16 cellular contexts compared by ENCODE assay signal in genomic region chr20:41277049-41277448, GRCh38. TPM values are rescaled to one million over a fixed set of nuclear protein-coding genes. Genes with fewer than 3 reads are reported as not detected.
DNase-seq lines count a peak whose midpoint lies in the region; ATAC-seq and TF ChIP-seq lines count a peak whose summit lies in the region.
"Had no signal": no experiment of that assay in that cellular context is flagged by ENCODE, and none has a peak within 500 bp of the region (broad histone marks: within the 10 kb centered on the region; RNA-seq: fewer than 3 reads in every experiment).

No MANE protein-coding gene starts in this region.

- H2BK5ac ChIP-seq in mesenchymal stem cell (ENCODE audit: low read depth, low read length, poor library complexity, severe bottlenecking): no peak overlapping the region

- H3K4ac ChIP-seq in mesenchymal stem cell (ENCODE audit: low read depth in 1 of 2, low read length in 2 of 2): no peak overlapping the region

- H3K27ac ChIP-seq in ascending aorta: peak overlapping the region; percentile 71 to 78
- no peak overlapping the region for H3K27ac ChIP-seq in mesenchymal stem cell (ENCODE audit: low read length, poor library complexity, severe bottlenecking)
- H3K27ac ChIP-seq in tibial artery: peak overlapping the region; percentile 60 to 71
- H3K27ac ChIP-seq: KMS-11 had no signal

- no peak overlapping the region for H3K27ac Mint-ChIP-seq in stimulated activated memory B cell treated with anti-CD40 and anti-IgM and Interleukin-4, amounts not matched to agents 10 μg/mL and 1 μg/mL and 100 μg/mL, for 72 hours
- H3K27ac Mint-ChIP-seq: B cell had no signal

- H4K8ac ChIP-seq in mesenchymal stem cell (ENCODE audit: low read length): no peak overlapping the region

- H3K9ac ChIP-seq in adipocyte (ENCODE audit: low read length): peak overlapping the region; percentile 77
- H3K9ac ChIP-seq in mesenchymal stem cell (ENCODE audit: low read length): peak overlapping the region; percentile 61
- H3K9ac ChIP-seq: KMS-11 had no signal

- 88% methylated on average over 1 of the region's 3 CpGs for WGBS in mesenchymal stem cell

- no peak overlapping the region for H2AK5ac ChIP-seq in mesenchymal stem cell (ENCODE audit: low read length, severe bottlenecking)

- no peak overlapping the region for H2BK12ac ChIP-seq in mesenchymal stem cell (ENCODE audit: low read length in 2 of 2)

- peaks cover 5% of the 10 kb centered on the region for H3K36me3 Mint-ChIP-seq in stimulated activated memory B cell treated with anti-CD40 and anti-IgM and Interleukin-4, amounts not matched to agents 10 μg/mL and 1 μg/mL and 100 μg/mL, for 72 hours
- H3K36me3 Mint-ChIP-seq: CD4-positive, CD25-positive, alpha-beta regulatory T cell had no signal

- H2BK120ac ChIP-seq in mesenchymal stem cell (ENCODE audit: low read depth, low read length): no peak overlapping the region

- no peak overlapping the region for H3K4me3 ChIP-seq in adipocyte (ENCODE audit: low read length)
- H3K4me3 ChIP-seq in ascending aorta: no peak overlapping the region
- no peak overlapping the region for H3K4me3 ChIP-seq in mesenchymal stem cell (ENCODE audit: insufficient read depth in 1 of 2, low read depth in 1 of 2, low read length in 2 of 2)
- H3K4me3 ChIP-seq in tibial artery: no peak overlapping the region

- POLR2A ChIA-PET in GM10248 (lab: Yijun Ruan, JAX): no interaction called here

- no peak overlapping the region for H2BK15ac ChIP-seq in mesenchymal stem cell (ENCODE audit: low read depth, poor library complexity, severe bottlenecking)

- H3K4me2 ChIP-seq in mesenchymal stem cell (ENCODE audit: low read length, poor library complexity, severe bottlenecking): no peak overlapping the region
- H3K4me2 ChIP-seq: KMS-11 had no signal

- peaks cover 16% of the 10 kb centered on the region for H3K4me1 Mint-ChIP-seq in stimulated activated memory B cell treated with anti-CD40 and anti-IgM and Interleukin-4, amounts not matched to agents 10 μg/mL and 1 μg/mL and 100 μg/mL, for 72 hours

- H3K4me3 Mint-ChIP-seq in stimulated activated memory B cell treated with anti-CD40 and anti-IgM and Interleukin-4, amounts not matched to agents 10 μg/mL and 1 μg/mL and 100 μg/mL, for 72 hours: no peak overlapping the region
- H3K4me3 Mint-ChIP-seq: B cell; CD4-positive, CD25-positive, alpha-beta regulatory T cell had no signal

- H3K79me1 ChIP-seq in mesenchymal stem cell (replicated peaks; ENCODE audit: low read length, poor library complexity, severe bottlenecking): peaks cover 15% of the 10 kb centered on the region

- no peak overlapping the region for H3K18ac ChIP-seq in mesenchymal stem cell (ENCODE audit: low read depth in 1 of 2, low read length in 2 of 2)

- no peaks in the 10 kb centered on the region for H3K27me3 Mint-ChIP-seq in stimulated activated memory B cell treated with anti-CD40 and anti-IgM and Interleukin-4, amounts not matched to agents 10 μg/mL and 1 μg/mL and 100 μg/mL, for 72 hours
- H3K27me3 Mint-ChIP-seq: B cell had no signal

- no peak overlapping the region for H4K91ac ChIP-seq in mesenchymal stem cell (ENCODE audit: low read length)

- H3K23ac ChIP-seq in mesenchymal stem cell (ENCODE audit: low read length in 2 of 2): no peak overlapping the region

- H3K9me3 ChIP-seq in adipocyte (ENCODE audit: control insufficient read depth, low read length): no peaks in the 10 kb centered on the region
- H3K9me3 ChIP-seq in ascending aorta: no peaks in the 10 kb centered on the region
- no peaks in the 10 kb centered on the region for H3K9me3 ChIP-seq in mesenchymal stem cell (ENCODE audit: control insufficient read depth, low read length)
- no peaks in the 10 kb centered on the region for H3K9me3 ChIP-seq in tibial artery
- H3K9me3 ChIP-seq: Caco-2 had no signal

- no peak overlapping the region for H2AFZ ChIP-seq in mesenchymal stem cell (ENCODE audit: low read depth, low read length)

- no peaks in the 10 kb centered on the region for H3K27me3 ChIP-seq in adipocyte (replicated peaks; ENCODE audit: control insufficient read depth, insufficient read depth, low read length)
- no peaks in the 10 kb centered on the region for H3K27me3 ChIP-seq in ascending aorta
- no peaks in the 10 kb centered on the region for H3K27me3 ChIP-seq in mesenchymal stem cell (ENCODE audit: control insufficient read depth in 1 of 2, insufficient read depth in 1 of 2, low read length in 2 of 2)
- no peaks in the 10 kb centered on the region for H3K27me3 ChIP-seq in tibial artery

- H3K9me3 Mint-ChIP-seq in stimulated activated memory B cell treated with anti-CD40 and anti-IgM and Interleukin-4, amounts not matched to agents 10 μg/mL and 1 μg/mL and 100 μg/mL, for 72 hours: no peaks in the 10 kb centered on the region
- H3K9me3 Mint-ChIP-seq: CD4-positive, CD25-positive, alpha-beta regulatory T cell had no signal

- TF ChIP-seq CTCF in ascending aorta (IDR thresholded peaks at IDR 0.05) (no peak), tibial artery (IDR thresholded peaks at IDR 0.05) (no peak), GM10248 (IDR thresholded peaks at IDR 0.05; ENCODE audit: control extremely low read depth, extremely low read depth, low read depth, missing control alignments) (no peak)

- H3K14ac ChIP-seq in mesenchymal stem cell (ENCODE audit: low read length in 2 of 2): no peak overlapping the region

- peaks cover 27% of the 10 kb centered on the region for H3K4me1 ChIP-seq in adipocyte (ENCODE audit: control insufficient read depth, insufficient read depth, low read length)
- H3K4me1 ChIP-seq in ascending aorta: peaks cover 0 to 22% of the 10 kb centered on the region in 2 donors
- H3K4me1 ChIP-seq in mesenchymal stem cell (ENCODE audit: control insufficient read depth, insufficient read depth, low read depth, low read length): peaks cover 6% of the 10 kb centered on the region
- H3K4me1 ChIP-seq in tibial artery: peaks cover 0 to 61% (median 21%) of the 10 kb centered on the region in 4 donors
- H3K4me1 ChIP-seq: Caco-2 had no signal

- DNase-seq in adipocyte (ENCODE audit: low read depth) (no peak), ascending aorta (ENCODE audit: low spot score in 2 of 2) (no peak), mesenchymal stem cell (no peak), tibial artery (no peak), GM10248 (ENCODE audit: extremely low spot score) (no peak)
- DNase-seq: Caco-2; CD4-positive, CD25-positive, alpha-beta regulatory T cell; DMS153; NCI-H1048; NCI-H146; NCI-H2081 treated with DMSO at 0.1 percent for 48 hours; NCI-H510A treated with DMSO at 0.1 percent for 48 hours had no signal

- intact Hi-C loops in ascending aorta (cut with DNase I): no loop called here
- intact Hi-C loops in tibial artery (cut with DNase I; ENCODE audit: low total_unique reads): no loop called here

- H3K36me3 ChIP-seq in adipocyte (ENCODE audit: control insufficient read depth, insufficient read depth, low read length, severe bottlenecking) (peaks cover 6% of the 10 kb centered on the region), ascending aorta (no peaks in the 10 kb centered on the region), mesenchymal stem cell (ENCODE audit: control insufficient read depth in 1 of 2, insufficient read depth in 2 of 2, low read depth in 1 of 2, low read length in 2 of 2) (peaks cover 0 to 5% of the 10 kb centered on the region in 2 experiments), tibial artery (no peaks in the 10 kb centered on the region)

- no peak for ATAC-seq in esophagus mucosa
- ATAC-seq in stimulated activated memory B cell treated with anti-CD40 and anti-IgM and Interleukin-4, amounts not matched to agents 10 μg/mL and 1 μg/mL and 100 μg/mL, for 72 hours: no peak

- CTCF ChIA-PET in GM10248 (lab: Yijun Ruan, JAX): interaction anchor here (1.7 kb wide), 1 partner anchor 20 kb away, joined by 7 read pairs; no protein-coding TSS in a partner anchor

RNA-seq across cellular contexts. Expression of gene ZHX3, which starts 40.5 kb away (rescaled TPM):
- total RNA-seq in ascending aorta (53.3 TPM), esophagus mucosa (21.1 TPM)
- polyA plus RNA-seq in mesenchymal stem cell (2013, experiment 1 of 2): 26.5 TPM
- polyA plus RNA-seq in mesenchymal stem cell (2013, experiment 2 of 2): 23.3 TPM
